ENCODE assay signal across 8 cellular contexts in genomic region chr7:158829342-158830210, GRCh38. TPM values are rescaled to one million over a fixed set of nuclear protein-coding genes. Genes with fewer than 3 reads are reported as not detected.
A peak's percentile ranks its signal among the peaks of the same experiment; 100 is the strongest.
DNase-seq lines count a peak whose midpoint lies in the region; ATAC-seq, FAIRE-seq and TF ChIP-seq lines count a peak whose summit lies in the region.

TSS of gene ESYT2 (minus strand) at chr7:158829509. CDS start at chr7:158829418, 91 bp downstream.

- H3K27ac ChIP-seq in keratinocyte (ENCODE audit: control insufficient read depth, insufficient read depth, low read length) = peak within 1 kb of the TSS; percentile 87

- no peaks in the 10 kb centered on the region for H3K9me3 ChIP-seq in keratinocyte (ENCODE audit: control insufficient read depth, low read depth, low read length)

- peak within 1 kb of the TSS; percentile 86 for H2AFZ ChIP-seq in keratinocyte (ENCODE audit: control insufficient read depth, low read length)

- no peak for FAIRE-seq in keratinocyte (lab: Jason Lieb, UNC)

- H3K79me2 ChIP-seq in keratinocyte (ENCODE audit: control insufficient read depth, insufficient read depth, low read length) = peaks cover 42% of the 10 kb centered on the region

- H4K20me1 ChIP-seq in keratinocyte (ENCODE audit: control insufficient read depth, extremely low read depth, insufficient read depth, low read length) = no peaks in the 10 kb centered on the region

- dilution Hi-C loops in keratinocyte (cut with MboI; ENCODE audit: extremely low pct_ligation_motif_present, low sequenced_read_pairs) = no loop called here

- peak within 1 kb of the TSS; percentile 90 for H3K9ac ChIP-seq in keratinocyte (ENCODE audit: control insufficient read depth, extremely low read depth, insufficient read depth, low read length)

- H3K36me3 ChIP-seq in keratinocyte (ENCODE audit: control insufficient read depth in 2 of 2, extremely low read depth in 1 of 2, insufficient read depth in 2 of 2, low read length in 2 of 2) = no peaks in the 10 kb centered on the region

- TF ChIP-seq CTCF in AG09309 (IDR thresholded peaks at IDR 0.05; ENCODE audit: control insufficient read depth, insufficient read depth, low read depth, low read length, missing control alignments) (peak; percentile 19), keratinocyte (optimal IDR thresholded peaks at IDR 0.05 in 1 of 3, IDR thresholded peaks at IDR 0.05 in 1 of 3, conservative IDR thresholded peaks at IDR 0.05 in 1 of 3; ENCODE audit: extremely low read depth in 1 of 3, insufficient read depth in 2 of 3, low read length in 3 of 3) (peak; percentile 9 to 38 (median 10))

- DNase-seq in AG09309 (ENCODE audit: low read depth) (peak; percentile 83), NCI-H345 (lab: John Stamatoyannopoulos, UW) (peak; percentile 98), keratinocyte (ENCODE audit: low read depth, low spot score) (no peak)
- peak; percentile 99 for DNase-seq in activated CD4-positive, CD25-positive, alpha-beta regulatory T cell (lab: John Stamatoyannopoulos, UW)
- DNase-seq in central memory CD4-positive, alpha-beta T cell = peak; percentile 99
- peak; percentile 100 for DNase-seq in stimulated activated CD4-positive, alpha-beta T cell treated with anti-CD3 and anti-CD28 coated beads, Interleukin-15, amount 100 ng/mL, for 24 hours

- no peaks in the 10 kb centered on the region for H3K27me3 ChIP-seq in keratinocyte (ENCODE audit: control insufficient read depth, extremely low read depth, insufficient read depth, low read length)

- H3K4me1 ChIP-seq in keratinocyte (ENCODE audit: control insufficient read depth, extremely low read depth, insufficient read depth, low read length) = peaks cover 14% of the 10 kb centered on the region

- peak within 1 kb of the TSS; percentile 61 for H3K4me3 ChIP-seq in AG09309 (ENCODE audit: control insufficient read depth, low read depth, low read length)
- H3K4me3 ChIP-seq in keratinocyte (ENCODE audit: control insufficient read depth in 2 of 3, extremely low read depth in 1 of 3, insufficient read depth in 2 of 3, low read depth in 1 of 3, low read length in 3 of 3) = peak within 1 kb of the TSS; percentile 73 to 98 (median 83)

- ATAC-seq in GM18909 (IDR thresholded peaks at IDR 0.05; ENCODE audit: poor library complexity, unreplicated experiment) (peak; percentile 87), HG03175 (IDR thresholded peaks at IDR 0.05; ENCODE audit: unreplicated experiment) (peak; percentile 84)

- peak within 1 kb of the TSS; percentile 75 for H3K4me2 ChIP-seq in keratinocyte (ENCODE audit: control insufficient read depth, extremely low read depth, insufficient read depth, low read depth, low read length)

- H3K9me1 ChIP-seq in keratinocyte (ENCODE audit: control insufficient read depth, extremely low read depth, insufficient read depth, low read length) = no peaks in the 10 kb centered on the region

RNA-seq across cellular contexts. Expression of gene ESYT2, which starts in this region (rescaled TPM):
- polyA plus RNA-seq in keratinocyte = 37.5 to 45.9 TPM (median 43.3 TPM) in 3 replicates
- 25.0 TPM for polyA plus RNA-seq in keratinocyte (2011; ENCODE audit: low read depth)
- polyA plus RNA-seq in keratinocyte (2011; cell fraction: cytosol; rRNA removed) = 20.4 and 30.4 TPM in 2 replicates
- polyA plus RNA-seq in keratinocyte (2011; cell fraction: nucleus; rRNA removed) = 48.0 and 55.0 TPM in 2 replicates
- polyA plus RNA-seq in keratinocyte (2012; ENCODE audit: low replicate concordance) = 28.8 and 38.8 TPM in 2 replicates
- polyA minus RNA-seq in keratinocyte = 40.8 to 60.4 TPM (median 48.7 TPM) in 3 replicates
- polyA minus RNA-seq in keratinocyte (2011; cell fraction: cytosol; rRNA and poly(A)+ RNA removed) = 53.3 TPM
- 70.4 and 102 TPM in 2 replicates for polyA minus RNA-seq in keratinocyte (2011; cell fraction: nucleus; rRNA and poly(A)+ RNA removed)
